ENCODE assay signal across 1 cellular context in genomic region chr5:82513739-82514138, GRCh38.
TF ChIP-seq lines count a peak whose summit lies in the region.

No MANE protein-coding gene starts in this region.

TF ChIP-seq in HepG2, 621 proteins besides CTCF, POLR2A, EP300 and RAD21 (continued from another document):
- TF ChIP-seq PRDM15 (CRISPR knock-in tag; IDR thresholded peaks at IDR 0.05): peak; percentile 89
- TF ChIP-seq ZNF317 (CRISPR knock-in tag; IDR thresholded peaks at IDR 0.05): no peak
